ENCODE assay signal across 24 cellular contexts in genomic region chr22:35606916-35607315, GRCh38. TPM values are rescaled to one million over a fixed set of nuclear protein-coding genes. Genes with fewer than 3 reads are reported as not detected.
"Had no signal": no experiment of that assay in that cellular context is flagged by ENCODE, and none has a peak within 500 bp of the region (broad histone marks: within the 10 kb centered on the region; RNA-seq: fewer than 3 reads in every experiment).

No MANE protein-coding gene starts in this region.

- H3K9ac ChIP-seq: parathyroid adenoma had no signal

- H3K27ac ChIP-seq: epithelial cell of prostate, hepatocyte, parathyroid adenoma, prostate gland, stomach had no signal

- H3K4me2 ChIP-seq: hepatocyte had no signal

- ATAC-seq: gastroesophageal sphincter had no signal

- FAIRE-seq: endometrium, small intestine had no signal

- H3K9me3 ChIP-seq: esophagus muscularis mucosa, gastroesophageal sphincter, prostate gland, sigmoid colon, stomach, thoracic aorta, transverse colon had no signal

- H3K4me1 ChIP-seq: parathyroid adenoma, prostate gland had no signal

- H3K79me2 ChIP-seq: hepatocyte, parathyroid adenoma had no signal

- H3K36me3 ChIP-seq: gastroesophageal sphincter, prostate gland, sigmoid colon, stomach, thoracic aorta, transverse colon had no signal

- H3K4me3 ChIP-seq: esophagus muscularis mucosa, gastroesophageal sphincter, hepatocyte, lung, prostate gland, sigmoid colon, stomach, thoracic aorta, transverse colon had no signal

- DNase-seq: effector memory CD4-positive, alpha-beta T cell; glutamatergic neuron; mesenchymal stem cell; midbrain; naive B cell; retina; sigmoid colon; small intestine; stimulated activated CD4-positive, alpha-beta T cell treated with anti-CD3 and anti-CD28 coated beads, Interleukin-12 subunit alpha, Interleukin-12 subunit beta, amount 100 ng/mL, for 4 hours; stimulated activated naive CD4-positive, alpha-beta T cell; stomach; substantia nigra; transverse colon had no signal

- H2AFZ ChIP-seq: hepatocyte, parathyroid adenoma had no signal

- H3K27me3 ChIP-seq: esophagus muscularis mucosa, gastroesophageal sphincter, hepatocyte, sigmoid colon, stomach, transverse colon had no signal

RNA-seq across cellular contexts. Expression of gene MB, which starts 10.2 kb away (rescaled TPM):
- total RNA-seq: fibroblast of villous mesenchyme, hepatocyte, kidney epithelial cell, thoracic aorta had no signal
